Comparison of ENCODE assay signal across 21 cellular contexts in genomic region chr7:84720456-84721097, GRCh38.
"Had no signal": no experiment of that assay in that cellular context is flagged by ENCODE, and none has a peak within 500 bp of the region (broad histone marks: within the 10 kb centered on the region; RNA-seq: fewer than 3 reads in every experiment).

No MANE protein-coding gene starts in this region.

- H3K27ac Mint-ChIP-seq: activated naive CD4-positive, alpha-beta T cell treated with anti-CD3 and anti-CD28 coated beads, Interleukin-2, amount 10 ng/mL, durations not matched to agents 7 days and 5 days; activated naive CD8-positive, alpha-beta T cell treated with anti-CD3 and anti-CD28 coated beads, Interleukin-2, amount 50 U/mL, for 24 hours; naive thymus-derived CD4-positive, alpha-beta T cell; stimulated activated naive B cell treated with anti-CD40 and anti-IgM and Interleukin-4, amounts not matched to agents 10 μg/mL and 1 μg/mL and 100 μg/mL, for 72 hours had no signal

- H3K4me1 ChIP-seq: breast epithelium, esophagus squamous epithelium, parathyroid adenoma, spleen had no signal

- H3K27me3 Mint-ChIP-seq: activated naive CD4-positive, alpha-beta T cell treated with anti-CD3 and anti-CD28 coated beads, Interleukin-2, amount 10 ng/mL, durations not matched to agents 7 days and 5 days; naive thymus-derived CD4-positive, alpha-beta T cell; stimulated activated naive B cell treated with anti-CD40 and anti-IgM and Interleukin-4, amounts not matched to agents 10 μg/mL and 1 μg/mL and 100 μg/mL, for 72 hours had no signal

- H3K4me3 ChIP-seq: breast epithelium, esophagus squamous epithelium, spleen had no signal

- DNase-seq: activated CD4-positive, alpha-beta T cell treated with anti-CD3 and anti-CD28 coated beads for 1 hour; activated CD8-positive, alpha-beta memory T cell treated with anti-CD3 and anti-CD28 coated beads for 24 hours; activated CD8-positive, alpha-beta memory T cell treated with anti-CD3 and anti-CD28 coated beads, Interleukin-2, amount 50 U/mL, for 48 hours; activated effector memory CD4-positive, alpha-beta T cell treated with Interleukin-2 at 50 U/mL for 16 hours; activated naive CD4-positive, alpha-beta T cell treated with anti-CD3 and anti-CD28 coated beads, Interleukin-2, amount 10 ng/mL, durations not matched to agents 7 days and 5 days; activated naive CD8-positive, alpha-beta T cell treated with anti-CD3 and anti-CD28 coated beads, Interleukin-2, amount 50 U/mL, for 24 hours; activated T-cell treated with anti-CD3 and anti-CD28 coated beads, Interleukin-2, amount 50 U/mL, for 48 hours; aorta; dermis blood vessel endothelial cell; effector memory CD4-positive, alpha-beta T cell; esophagus squamous epithelium; left cardiac atrium; mesenchymal stem cell; naive thymus-derived CD4-positive, alpha-beta T cell; spleen; stimulated activated naive B cell treated with anti-CD40 and anti-IgM and Interleukin-4, amounts not matched to agents 10 μg/mL and 1 μg/mL and 100 μg/mL, for 72 hours; T-helper 2 cell; WERI-Rb-1 had no signal

- H2AFZ ChIP-seq: parathyroid adenoma had no signal

- H3K9me3 Mint-ChIP-seq: activated naive CD4-positive, alpha-beta T cell treated with anti-CD3 and anti-CD28 coated beads, Interleukin-2, amount 10 ng/mL, durations not matched to agents 7 days and 5 days; activated naive CD8-positive, alpha-beta T cell treated with anti-CD3 and anti-CD28 coated beads, Interleukin-2, amount 50 U/mL, for 24 hours; stimulated activated naive B cell treated with anti-CD40 and anti-IgM and Interleukin-4, amounts not matched to agents 10 μg/mL and 1 μg/mL and 100 μg/mL, for 72 hours had no signal

- ATAC-seq: activated naive CD8-positive, alpha-beta T cell treated with anti-CD3 and anti-CD28 coated beads, Interleukin-2, amount 50 U/mL, for 24 hours; naive thymus-derived CD4-positive, alpha-beta T cell; sciatic nerve; stimulated activated naive B cell treated with anti-CD40 and anti-IgM and Interleukin-4, amounts not matched to agents 10 μg/mL and 1 μg/mL and 100 μg/mL, for 72 hours had no signal

- H3K27ac ChIP-seq: breast epithelium, esophagus squamous epithelium, parathyroid adenoma, spleen, WERI-Rb-1 had no signal

- H3K36me3 ChIP-seq: breast epithelium, esophagus squamous epithelium, spleen, WERI-Rb-1 had no signal

- H3K9me3 ChIP-seq: esophagus squamous epithelium had no signal

- H3K4me1 Mint-ChIP-seq: activated naive CD4-positive, alpha-beta T cell treated with anti-CD3 and anti-CD28 coated beads, Interleukin-2, amount 10 ng/mL, durations not matched to agents 7 days and 5 days; activated naive CD8-positive, alpha-beta T cell treated with anti-CD3 and anti-CD28 coated beads, Interleukin-2, amount 50 U/mL, for 24 hours; naive thymus-derived CD4-positive, alpha-beta T cell; stimulated activated naive B cell treated with anti-CD40 and anti-IgM and Interleukin-4, amounts not matched to agents 10 μg/mL and 1 μg/mL and 100 μg/mL, for 72 hours had no signal

- H3K4me3 Mint-ChIP-seq: activated naive CD4-positive, alpha-beta T cell treated with anti-CD3 and anti-CD28 coated beads, Interleukin-2, amount 10 ng/mL, durations not matched to agents 7 days and 5 days; activated naive CD8-positive, alpha-beta T cell treated with anti-CD3 and anti-CD28 coated beads, Interleukin-2, amount 50 U/mL, for 24 hours; naive thymus-derived CD4-positive, alpha-beta T cell; stimulated activated naive B cell treated with anti-CD40 and anti-IgM and Interleukin-4, amounts not matched to agents 10 μg/mL and 1 μg/mL and 100 μg/mL, for 72 hours had no signal

- H3K36me3 Mint-ChIP-seq: activated naive CD4-positive, alpha-beta T cell treated with anti-CD3 and anti-CD28 coated beads, Interleukin-2, amount 10 ng/mL, durations not matched to agents 7 days and 5 days; naive thymus-derived CD4-positive, alpha-beta T cell; stimulated activated naive B cell treated with anti-CD40 and anti-IgM and Interleukin-4, amounts not matched to agents 10 μg/mL and 1 μg/mL and 100 μg/mL, for 72 hours had no signal

- H3K9ac ChIP-seq: parathyroid adenoma had no signal

- H3K27me3 ChIP-seq: breast epithelium, esophagus squamous epithelium, spleen had no signal
